In the genomic region with DNA sequence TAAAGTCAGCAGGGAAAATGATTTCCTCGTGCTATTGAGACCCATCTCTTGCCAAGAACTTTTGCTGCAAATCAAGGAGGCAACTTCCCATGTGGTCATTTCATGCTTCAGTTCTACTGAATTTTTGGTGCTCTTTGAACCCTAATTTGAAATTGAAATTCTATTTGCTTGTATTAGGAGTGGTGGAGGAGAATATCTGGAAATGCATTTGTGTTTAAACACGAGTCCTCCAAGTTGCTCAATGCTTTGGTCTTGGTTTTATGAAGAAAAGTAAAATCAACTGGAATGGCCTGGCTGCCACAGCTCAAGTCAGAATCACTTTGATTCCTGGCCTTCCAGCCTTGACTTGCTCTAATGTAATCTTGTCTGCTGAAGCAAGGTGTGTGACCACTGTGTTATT, we compare ENCODE assay signal across 23 cellular contexts.
"Had no signal": no experiment of that assay in that cellular context is flagged by ENCODE, and none has a peak within 500 bp of the region (broad histone marks: within the 10 kb centered on the region; RNA-seq: fewer than 3 reads in every experiment).

No MANE protein-coding gene starts in this region.

- H3K36me3 Mint-ChIP-seq: natural killer cell; neural progenitor cell; stimulated activated memory B cell treated with anti-CD40 and anti-IgM and Interleukin-4, amounts not matched to agents 10 μg/mL and 1 μg/mL and 100 μg/mL, for 72 hours; type B pancreatic cell had no signal

- H3K4me1 ChIP-seq: colonic mucosa, esophagus muscularis mucosa, lower lobe of right lung, neural progenitor cell, parathyroid adenoma, prostate gland, spleen, testis, tibial artery had no signal

- H3K4me2 ChIP-seq: neural progenitor cell had no signal

- DNase-seq: colonic mucosa; effector CD8-positive, alpha-beta T cell; endodermal cell; left ventricle myocardium superior; lower lobe of right lung; natural killer cell; right cardiac atrium; sigmoid colon; spleen; stimulated activated CD4-positive, alpha-beta T cell treated with anti-CD3 and anti-CD28 coated beads, Interleukin-4, amount 100 ng/mL, for 4 hours; stimulated activated naive CD8-positive, alpha-beta T cell treated with anti-CD3 and anti-CD28 coated beads, Interleukin-15, Interleukin-2, amounts not matched to agents 100 U/mL and 50 U/mL, for 24 hours; substantia nigra; testis; tibial artery had no signal

- ATAC-seq: left ventricle myocardium superior; lower lobe of right lung; natural killer cell; right cardiac atrium; stimulated activated memory B cell treated with anti-CD40 and anti-IgM and Interleukin-4, amounts not matched to agents 10 μg/mL and 1 μg/mL and 100 μg/mL, for 72 hours; stimulated activated naive CD8-positive, alpha-beta T cell treated with anti-CD3 and anti-CD28 coated beads, Interleukin-15, Interleukin-2, amounts not matched to agents 100 U/mL and 50 U/mL, for 24 hours had no signal

- H3K4me3 Mint-ChIP-seq: dendritic cell treated with granulocyte-macrophage colony-stimulating factor and Interleukin-4, amounts not matched to agents 40 ng/mL and 50 ng/mL, for 4 days; endodermal cell; natural killer cell; neural progenitor cell; stimulated activated memory B cell treated with anti-CD40 and anti-IgM and Interleukin-4, amounts not matched to agents 10 μg/mL and 1 μg/mL and 100 μg/mL, for 72 hours; type B pancreatic cell had no signal

- H3K27ac ChIP-seq: colonic mucosa, epithelial cell of prostate, esophagus muscularis mucosa, lower lobe of right lung, neural progenitor cell, parathyroid adenoma, prostate gland, sigmoid colon, skin epidermis, spleen, testis, tibial artery had no signal

- H3K27ac Mint-ChIP-seq: dendritic cell treated with granulocyte-macrophage colony-stimulating factor and Interleukin-4, amounts not matched to agents 40 ng/mL and 50 ng/mL, for 4 days; endodermal cell; natural killer cell; neural progenitor cell; stimulated activated memory B cell treated with anti-CD40 and anti-IgM and Interleukin-4, amounts not matched to agents 10 μg/mL and 1 μg/mL and 100 μg/mL, for 72 hours; type B pancreatic cell had no signal

- H3K36me3 ChIP-seq: colonic mucosa, esophagus muscularis mucosa, lower lobe of right lung, neural progenitor cell, prostate gland, sigmoid colon, spleen, tibial artery had no signal

- H3K9me3 Mint-ChIP-seq: dendritic cell treated with granulocyte-macrophage colony-stimulating factor and Interleukin-4, amounts not matched to agents 40 ng/mL and 50 ng/mL, for 4 days; endodermal cell; neural progenitor cell; stimulated activated memory B cell treated with anti-CD40 and anti-IgM and Interleukin-4, amounts not matched to agents 10 μg/mL and 1 μg/mL and 100 μg/mL, for 72 hours had no signal

- H3K4me3 ChIP-seq: colonic mucosa, esophagus muscularis mucosa, lower lobe of right lung, neural progenitor cell, prostate gland, sigmoid colon, skin epidermis, spleen, testis, tibial artery had no signal

- H3K4me1 Mint-ChIP-seq: endodermal cell; natural killer cell; stimulated activated memory B cell treated with anti-CD40 and anti-IgM and Interleukin-4, amounts not matched to agents 10 μg/mL and 1 μg/mL and 100 μg/mL, for 72 hours had no signal

- H3K9me3 ChIP-seq: colonic mucosa, esophagus muscularis mucosa, lower lobe of right lung, prostate gland, sigmoid colon, spleen, testis, tibial artery had no signal

- H3K27me3 Mint-ChIP-seq: dendritic cell treated with granulocyte-macrophage colony-stimulating factor and Interleukin-4, amounts not matched to agents 40 ng/mL and 50 ng/mL, for 4 days; stimulated activated memory B cell treated with anti-CD40 and anti-IgM and Interleukin-4, amounts not matched to agents 10 μg/mL and 1 μg/mL and 100 μg/mL, for 72 hours; type B pancreatic cell had no signal

- H2AFZ ChIP-seq: neural progenitor cell, parathyroid adenoma had no signal

- H3K27me3 ChIP-seq: colonic mucosa, esophagus muscularis mucosa, neural progenitor cell, sigmoid colon, spleen, testis, tibial artery had no signal

- H3K9ac ChIP-seq: neural progenitor cell, parathyroid adenoma had no signal

- H3K79me2 ChIP-seq: parathyroid adenoma had no signal
